ENCODE assay signal across 11 cellular contexts in genomic region chr3:195627515-195628385, GRCh38. TPM values are rescaled to one million over a fixed set of nuclear protein-coding genes. Genes with fewer than 3 reads are reported as not detected.
DNase-seq lines count a peak whose midpoint lies in the region; ATAC-seq, FAIRE-seq and TF ChIP-seq lines count a peak whose summit lies in the region.
"Not testable (repeated sequence)": the region's sequence is repeated elsewhere in the genome, so short reads cannot be mapped to it uniquely, and the experiment has no call there.
"Had no signal": no experiment of that assay in that cellular context is flagged by ENCODE, and none has a peak within 500 bp of the region (broad histone marks: within the 10 kb centered on the region; RNA-seq: fewer than 3 reads in every experiment).

No MANE protein-coding gene starts in this region.

- H3K27me3 Mint-ChIP-seq in activated CD4-positive, alpha-beta T cell treated with anti-CD3 and anti-CD28 coated beads, Interleukin-2, amount 10 ng/mL, durations not matched to agents 24 days and 14 days; activated T-helper 1 cell treated with anti-CD3 and anti-CD28 coated beads, Interleukin-12 subunit alpha, Interleukin-12 subunit beta, Interleukin-2, Interleukin-4 antibody, amounts not matched to agents 30 ng/mL and 10 ng/mL and 1 ng/mL, durations not matched to agents 14 hours and 24 hours and 36 hours (ENCODE audit: insufficient read depth); stimulated activated memory B cell treated with anti-CD40 and anti-IgM and Interleukin-4, amounts not matched to agents 10 μg/mL and 1 μg/mL and 100 μg/mL, for 72 hours: not testable (repeated sequence)
- peaks cover 26% of the 10 kb centered on the region for H3K27me3 Mint-ChIP-seq in neural crest cell (ENCODE audit: low read depth)

- not testable (repeated sequence) for H3K4me2 ChIP-seq in Karpas-422 (ENCODE audit: low read depth, low read length, poor library complexity, severe bottlenecking)

- FAIRE-seq in kidney (lab: Jason Lieb, UNC), result not testable (repeated sequence)

- H3K36me3 ChIP-seq in Karpas-422 (ENCODE audit: insufficient read depth, low read length); kidney (ENCODE audit: control insufficient read depth in 1 of 2, insufficient read depth in 2 of 2, low read length in 2 of 2): not testable (repeated sequence)

- not testable (repeated sequence) for H3K79me2 ChIP-seq in Karpas-422 (ENCODE audit: low read length)

- not testable (repeated sequence) for H3K4me1 ChIP-seq in Karpas-422 (ENCODE audit: low read length); kidney (ENCODE audit: control insufficient read depth in 1 of 2, insufficient read depth in 1 of 2, low read depth in 1 of 2, low read length in 2 of 2)

- not testable (repeated sequence) for H3K9me3 Mint-ChIP-seq in activated CD4-positive, alpha-beta T cell treated with anti-CD3 and anti-CD28 coated beads, Interleukin-2, amount 10 ng/mL, durations not matched to agents 24 days and 14 days; activated T-helper 1 cell treated with anti-CD3 and anti-CD28 coated beads, Interleukin-12 subunit alpha, Interleukin-12 subunit beta, Interleukin-2, Interleukin-4 antibody, amounts not matched to agents 30 ng/mL and 10 ng/mL and 1 ng/mL, durations not matched to agents 14 hours and 24 hours and 36 hours; neural crest cell; stimulated activated memory B cell treated with anti-CD40 and anti-IgM and Interleukin-4, amounts not matched to agents 10 μg/mL and 1 μg/mL and 100 μg/mL, for 72 hours

- not testable (repeated sequence) for TF ChIP-seq CTCF in kidney (IDR thresholded peaks at IDR 0.05; ENCODE audit: borderline replicate concordance, extremely low read depth, insufficient read depth); neural crest cell (conservative IDR thresholded peaks at IDR 0.05)

- DNase-seq in D341Med (ENCODE audit: low spot score), result peak; percentile 11
- DNase-seq in Karpas-422, result peak; percentile 16
- peak; percentile 62 for DNase-seq in activated CD4-positive, alpha-beta T cell treated with anti-CD3 and anti-CD28 coated beads, Interleukin-2, amount 10 ng/mL, durations not matched to agents 24 days and 14 days
- not testable (repeated sequence) for DNase-seq in activated T-helper 1 cell treated with anti-CD3 and anti-CD28 coated beads, Interleukin-12 subunit alpha, Interleukin-12 subunit beta, Interleukin-2, Interleukin-4 antibody, amounts not matched to agents 30 ng/mL and 10 ng/mL and 1 ng/mL, durations not matched to agents 14 hours and 24 hours and 36 hours (ENCODE audit: low spot score); neural crest cell (ENCODE audit: low read depth, low spot score)
- DNase-seq in ecto neural progenitor cell (ENCODE audit: low spot score), result peak; percentile 43
- DNase-seq in kidney, result peak; percentile 60

- not testable (repeated sequence) for H4K20me1 ChIP-seq in Karpas-422 (ENCODE audit: insufficient read depth, low read depth, low read length)

- not testable (repeated sequence) for H3K9me3 ChIP-seq in Karpas-422 (ENCODE audit: low read length); kidney (ENCODE audit: control insufficient read depth in 1 of 2, low read length in 2 of 2)

- H3K27me3 ChIP-seq in Karpas-422 (ENCODE audit: low read length), result not testable (repeated sequence)

- not testable (repeated sequence) for H3K4me3 Mint-ChIP-seq in activated CD4-positive, alpha-beta T cell treated with anti-CD3 and anti-CD28 coated beads, Interleukin-2, amount 10 ng/mL, durations not matched to agents 24 days and 14 days; activated T-helper 1 cell treated with anti-CD3 and anti-CD28 coated beads, Interleukin-12 subunit alpha, Interleukin-12 subunit beta, Interleukin-2, Interleukin-4 antibody, amounts not matched to agents 30 ng/mL and 10 ng/mL and 1 ng/mL, durations not matched to agents 14 hours and 24 hours and 36 hours; stimulated activated memory B cell treated with anti-CD40 and anti-IgM and Interleukin-4, amounts not matched to agents 10 μg/mL and 1 μg/mL and 100 μg/mL, for 72 hours
- H3K4me3 Mint-ChIP-seq in neural crest cell, result peak overlapping the region; percentile 44

- ATAC-seq in stimulated activated memory B cell treated with anti-CD40 and anti-IgM and Interleukin-4, amounts not matched to agents 10 μg/mL and 1 μg/mL and 100 μg/mL, for 72 hours, result not testable (repeated sequence)

- not testable (repeated sequence) for H3K27ac ChIP-seq in Karpas-422 (ENCODE audit: low read length); kidney (ENCODE audit: low read depth in 2 of 2, low read length in 2 of 2)

- H2AFZ ChIP-seq in Karpas-422 (ENCODE audit: low read length), result not testable (repeated sequence)

- not testable (repeated sequence) for H3K9me2 ChIP-seq in Karpas-422 (replicated peaks; ENCODE audit: insufficient read depth, low read length)

- not testable (repeated sequence) for H3K9ac ChIP-seq in Karpas-422 (ENCODE audit: low read length); kidney (ENCODE audit: low read length in 2 of 2)

- peak overlapping the region; percentile 70 for H3K27ac Mint-ChIP-seq in activated CD4-positive, alpha-beta T cell treated with anti-CD3 and anti-CD28 coated beads, Interleukin-2, amount 10 ng/mL, durations not matched to agents 24 days and 14 days
- peak overlapping the region; percentile 75 for H3K27ac Mint-ChIP-seq in activated T-helper 1 cell treated with anti-CD3 and anti-CD28 coated beads, Interleukin-12 subunit alpha, Interleukin-12 subunit beta, Interleukin-2, Interleukin-4 antibody, amounts not matched to agents 30 ng/mL and 10 ng/mL and 1 ng/mL, durations not matched to agents 14 hours and 24 hours and 36 hours
- not testable (repeated sequence) for H3K27ac Mint-ChIP-seq in neural crest cell (ENCODE audit: unreplicated experiment)
- H3K27ac Mint-ChIP-seq in stimulated activated memory B cell treated with anti-CD40 and anti-IgM and Interleukin-4, amounts not matched to agents 10 μg/mL and 1 μg/mL and 100 μg/mL, for 72 hours, result peak overlapping the region; percentile 44

- not testable (repeated sequence) for H3K36me3 Mint-ChIP-seq in activated CD4-positive, alpha-beta T cell treated with anti-CD3 and anti-CD28 coated beads, Interleukin-2, amount 10 ng/mL, durations not matched to agents 24 days and 14 days (ENCODE audit: low read depth); activated T-helper 1 cell treated with anti-CD3 and anti-CD28 coated beads, Interleukin-12 subunit alpha, Interleukin-12 subunit beta, Interleukin-2, Interleukin-4 antibody, amounts not matched to agents 30 ng/mL and 10 ng/mL and 1 ng/mL, durations not matched to agents 14 hours and 24 hours and 36 hours (ENCODE audit: low read depth); neural crest cell (ENCODE audit: low read depth); stimulated activated memory B cell treated with anti-CD40 and anti-IgM and Interleukin-4, amounts not matched to agents 10 μg/mL and 1 μg/mL and 100 μg/mL, for 72 hours

- peaks cover 16% of the 10 kb centered on the region for H3K4me1 Mint-ChIP-seq in activated CD4-positive, alpha-beta T cell treated with anti-CD3 and anti-CD28 coated beads, Interleukin-2, amount 10 ng/mL, durations not matched to agents 24 days and 14 days
- peaks cover 25% of the 10 kb centered on the region for H3K4me1 Mint-ChIP-seq in activated T-helper 1 cell treated with anti-CD3 and anti-CD28 coated beads, Interleukin-12 subunit alpha, Interleukin-12 subunit beta, Interleukin-2, Interleukin-4 antibody, amounts not matched to agents 30 ng/mL and 10 ng/mL and 1 ng/mL, durations not matched to agents 14 hours and 24 hours and 36 hours (ENCODE audit: low read depth)
- H3K4me1 Mint-ChIP-seq in neural crest cell, result not testable (repeated sequence)
- H3K4me1 Mint-ChIP-seq in stimulated activated memory B cell treated with anti-CD40 and anti-IgM and Interleukin-4, amounts not matched to agents 10 μg/mL and 1 μg/mL and 100 μg/mL, for 72 hours, result peaks cover 12% of the 10 kb centered on the region

- intact Hi-C loops in activated CD4-positive, alpha-beta T cell treated with anti-CD3 and anti-CD28 coated beads, Interleukin-2, amount 10 ng/mL, durations not matched to agents 24 days and 14 days (cut with micrococcal nuclease), result loop anchor here (10.0 kb wide), 1 partner anchor 227 kb away; no protein-coding TSS in a partner anchor
- intact Hi-C loops in activated T-helper 1 cell treated with anti-CD3 and anti-CD28 coated beads, Interleukin-12 subunit alpha, Interleukin-12 subunit beta, Interleukin-2, Interleukin-4 antibody, amounts not matched to agents 30 ng/mL and 10 ng/mL and 1 ng/mL, durations not matched to agents 14 hours and 24 hours and 36 hours (cut with micrococcal nuclease); kidney (cut with DNase I): not testable (repeated sequence)

- not testable (repeated sequence) for H3K4me3 ChIP-seq in Karpas-422 (ENCODE audit: low read length); kidney (ENCODE audit: low read length in 2 of 2)

RNA-seq across cellular contexts. Expression of gene APOD, which starts 44.0 kb away (rescaled TPM):
- 0.18 TPM in 1 of 2 replicates, not detected in the other for total RNA-seq in Karpas-422 (2014; rRNA removed; shearing (Covaris generic); ENCODE audit: low replicate concordance)
- 1.8 and 2.6 TPM in 2 replicates for total RNA-seq in activated CD4-positive, alpha-beta T cell treated with anti-CD3 and anti-CD28 coated beads, Interleukin-2, amount 10 ng/mL, durations not matched to agents 24 days and 14 days
- 3.4 and 4.0 TPM in 2 replicates for total RNA-seq in activated T-helper 1 cell treated with anti-CD3 and anti-CD28 coated beads, Interleukin-12 subunit alpha, Interleukin-12 subunit beta, Interleukin-2, Interleukin-4 antibody, amounts not matched to agents 30 ng/mL and 10 ng/mL and 1 ng/mL, durations not matched to agents 14 hours and 24 hours and 36 hours
- total RNA-seq in kidney (24.4 TPM), neural crest cell (1.1 and 1.7 TPM in 2 replicates)
- 12.9 TPM for polyA plus RNA-seq in kidney (ENCODE audit: insufficient read depth, low read depth, low replicate concordance)
- total RNA-seq: HT1080, M059J had no signal
- polyA plus RNA-seq: CD14-positive monocyte had no signal
